In genomic region chr12:52395761-52396434, GRCh38 we compare ENCODE assay signal across 1 cellular context.
TF ChIP-seq lines count a peak whose summit lies in the region.

No MANE protein-coding gene starts in this region.

TF ChIP-seq in A549, 52 proteins besides CTCF, POLR2A, EP300 and RAD21 (continued from another document):
- TF ChIP-seq, protein P1, sequence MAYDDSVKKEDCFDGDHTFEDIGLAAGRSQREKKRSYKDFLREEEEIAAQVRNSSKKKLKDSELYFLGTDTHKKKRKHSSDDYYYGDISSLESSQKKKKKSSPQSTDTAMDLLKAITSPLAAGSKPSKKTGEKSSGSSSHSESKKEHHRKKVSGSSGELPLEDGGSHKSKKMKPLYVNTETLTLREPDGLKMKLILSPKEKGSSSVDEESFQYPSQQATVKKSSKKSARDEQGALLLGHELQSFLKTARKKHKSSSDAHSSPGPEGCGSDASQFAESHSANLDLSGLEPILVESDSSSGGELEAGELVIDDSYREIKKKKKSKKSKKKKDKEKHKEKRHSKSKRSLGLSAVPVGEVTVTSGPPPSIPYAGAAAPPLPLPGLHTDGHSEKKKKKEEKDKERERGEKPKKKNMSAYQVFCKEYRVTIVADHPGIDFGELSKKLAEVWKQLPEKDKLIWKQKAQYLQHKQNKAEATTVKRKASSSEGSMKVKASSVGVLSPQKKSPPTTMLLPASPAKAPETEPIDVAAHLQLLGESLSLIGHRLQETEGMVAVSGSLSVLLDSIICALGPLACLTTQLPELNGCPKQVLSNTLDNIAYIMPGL (CRISPR knock-in tag; IDR thresholded peaks at IDR 0.05; ENCODE audit: borderline replicate concordance): no peak
- TF ChIP-seq JUNB (IDR thresholded peaks at IDR 0.05) (no peak), SMC3 (IDR thresholded peaks at IDR 0.05) (peak; percentile 22; the same call in 1 of the 3 replicates), RARB (CRISPR knock-in tag; IDR thresholded peaks at IDR 0.05) (no peak), EHMT2 (IDR thresholded peaks at IDR 0.05; ENCODE audit: low read depth) (no peak), CBX2 (IDR thresholded peaks at IDR 0.05; ENCODE audit: borderline replicate concordance, low read depth) (no peak)
